14 cellular contexts compared by ENCODE assay signal in genomic region chr3:197600796-197601565, GRCh38. TPM values are rescaled to one million over a fixed set of nuclear protein-coding genes. Genes with fewer than 3 reads are reported as not detected.
DNase-seq lines count a peak whose midpoint lies in the region; ATAC-seq and TF ChIP-seq lines count a peak whose summit lies in the region.
"Had no signal": no experiment of that assay in that cellular context is flagged by ENCODE, and none has a peak within 500 bp of the region (broad histone marks: within the 10 kb centered on the region; RNA-seq: fewer than 3 reads in every experiment).

No MANE protein-coding gene starts in this region.

- POLR2A ChIA-PET in OCI-LY7 (lab: Charles Lee) = interaction anchor here (0.7 kb wide), 1 partner anchor 229 kb away, joined by 3 read pairs; no protein-coding TSS in a partner anchor

- CTCF ChIA-PET in OCI-LY7 (lab: Charles Lee; ENCODE audit: unreplicated experiment) = no interaction called here

- no peak overlapping the region for H3K27ac ChIP-seq in GM23338 (ENCODE audit: low read depth)
- H3K27ac ChIP-seq in SJSA1 = no peak overlapping the region
- H3K27ac ChIP-seq in OCI-LY7 (ENCODE audit: low read depth, low read length, poor library complexity, severe bottlenecking) = no peak overlapping the region

- H3K9me3 ChIP-seq in SJSA1 (replicated peaks) (no peaks in the 10 kb centered on the region), OCI-LY7 (ENCODE audit: low read length) (no peaks in the 10 kb centered on the region)
- H3K9me3 ChIP-seq: heart right ventricle had no signal

- no peak overlapping the region for H3K4me2 ChIP-seq in GM23338
- no peak overlapping the region for H3K4me2 ChIP-seq in OCI-LY7 (ENCODE audit: low read length)

- TF ChIP-seq CTCF in GM23338 (conservative IDR thresholded peaks at IDR 0.05; ENCODE audit: low read depth in 2 of 2) = no peak
- no peak for TF ChIP-seq CTCF in osteocyte (IDR thresholded peaks at IDR 0.05)
- TF ChIP-seq CTCF in OCI-LY7 (conservative IDR thresholded peaks at IDR 0.05; ENCODE audit: low read length) = no peak

- H3K27me3 ChIP-seq in GM23338 (ENCODE audit: insufficient read depth) (no peaks in the 10 kb centered on the region), SJSA1 (replicated peaks) (peaks cover 6% of the 10 kb centered on the region; the same call in 1 of the 2 replicates)
- H3K27me3 ChIP-seq: heart right ventricle had no signal

- H3K4me1 ChIP-seq in GM23338 (ENCODE audit: insufficient read depth) (peaks cover 4% of the 10 kb centered on the region), SJSA1 (replicated peaks) (peaks cover 11% of the 10 kb centered on the region), OCI-LY7 (ENCODE audit: insufficient read depth, low read length, poor library complexity, severe bottlenecking) (peaks cover 6% of the 10 kb centered on the region)

- H3K36me3 Mint-ChIP-seq in GM23338 (ENCODE audit: low read depth) (peaks cover 39% of the 10 kb centered on the region), osteocyte (ENCODE audit: unreplicated experiment) (peaks cover 7% of the 10 kb centered on the region)

- H3K4me1 Mint-ChIP-seq in GM23338 (peaks cover 6% of the 10 kb centered on the region), osteocyte (ENCODE audit: unreplicated experiment) (peaks cover 13% of the 10 kb centered on the region)

- no peak for DNase-seq in GM23338 (ENCODE audit: low spot score)
- peak; percentile 39 to 56 for DNase-seq in SJSA1 (ENCODE audit: low read depth in 1 of 2, low spot score in 2 of 2)
- DNase-seq in fibroblast of gingiva (ENCODE audit: low read depth) = peak; percentile 21
- peak; percentile 80 for DNase-seq in osteocyte (ENCODE audit: extremely low spot score, unreplicated experiment)
- no peak for DNase-seq in NK-92 (lab: John Stamatoyannopoulos, UW; ENCODE audit: unreplicated experiment)
- DNase-seq in amygdala (lab: John Stamatoyannopoulos, UW) = no peak
- DNase-seq in OCI-LY7 (ENCODE audit: low spot score) = no peak
- DNase-seq: activated CD4-positive, alpha-beta T cell treated with anti-CD3 and anti-CD28 coated beads, Interleukin-2, amount 50 U/mL, for 48 hours; anterior cingulate cortex; heart right ventricle; NCI-H2029 treated with DMSO at 0.1 percent for 48 hours; NCI-H524 treated with DMSO at 0.1 percent for 48 hours had no signal

- H3K9me3 Mint-ChIP-seq in GM23338 (peaks cover 21% of the 10 kb centered on the region), osteocyte (ENCODE audit: unreplicated experiment) (no peaks in the 10 kb centered on the region)
- H3K9me3 Mint-ChIP-seq: type B pancreatic cell had no signal

- H4K20me1 ChIP-seq in GM23338 (replicated peaks; ENCODE audit: insufficient read depth) = no peaks in the 10 kb centered on the region
- no peaks in the 10 kb centered on the region for H4K20me1 ChIP-seq in OCI-LY7 (ENCODE audit: insufficient read depth, low read length)

- ATAC-seq in GM23338 (no peak), GM21576 (IDR thresholded peaks at IDR 0.05; ENCODE audit: unreplicated experiment) (no peak)

- no peaks in the 10 kb centered on the region for H3K79me2 ChIP-seq in GM23338 (replicated peaks; ENCODE audit: insufficient read depth)
- no peaks in the 10 kb centered on the region for H3K79me2 ChIP-seq in OCI-LY7 (ENCODE audit: insufficient read depth, low read depth, low read length)

- H3K27ac Mint-ChIP-seq in GM23338 = peak overlapping the region; percentile 44; the same call in 1 of the 2 replicates
- H3K27ac Mint-ChIP-seq in osteocyte (ENCODE audit: unreplicated experiment) = no peak overlapping the region

- H3K4me3 Mint-ChIP-seq in GM23338 (no peak overlapping the region), osteocyte (ENCODE audit: unreplicated experiment) (no peak overlapping the region)
- H3K4me3 Mint-ChIP-seq: type B pancreatic cell had no signal

- no peak overlapping the region for H3K4me3 ChIP-seq in GM23338
- no peak overlapping the region for H3K4me3 ChIP-seq in SJSA1
- H3K4me3 ChIP-seq in OCI-LY7 (ENCODE audit: low read depth, low read length, poor library complexity, severe bottlenecking) = no peak overlapping the region
- H3K4me3 ChIP-seq: heart right ventricle had no signal

- intact Hi-C loops in OCI-LY7 (cut with micrococcal nuclease; ENCODE audit: unreplicated experiment) = no loop called here

- no peaks in the 10 kb centered on the region for H3F3A ChIP-seq in GM23338 (replicated peaks; ENCODE audit: low read depth)

- H3K27me3 Mint-ChIP-seq in GM23338 (ENCODE audit: insufficient read depth, low read depth, poor library complexity) (peaks cover 22% of the 10 kb centered on the region), osteocyte (ENCODE audit: unreplicated experiment) (no peaks in the 10 kb centered on the region)
- H3K27me3 Mint-ChIP-seq: type B pancreatic cell had no signal

- no TSS peak for BruUV-seq in OCI-LY7 (replicated peaks; lab: Mats Ljungman, UMichigan)

- H3K9me2 ChIP-seq in GM23338 (ENCODE audit: insufficient read depth) (no peaks in the 10 kb centered on the region), OCI-LY7 (ENCODE audit: insufficient read depth, low read length) (no peaks in the 10 kb centered on the region)

- H2AFZ ChIP-seq in GM23338 (no peak overlapping the region), OCI-LY7 (ENCODE audit: low read length) (no peak overlapping the region)

- H3K36me3 ChIP-seq in GM23338 (ENCODE audit: insufficient read depth) = no peaks in the 10 kb centered on the region
- peaks cover 5% of the 10 kb centered on the region; the same call in 1 of the 2 replicates for H3K36me3 ChIP-seq in SJSA1
- H3K36me3 ChIP-seq in OCI-LY7 (ENCODE audit: insufficient read depth, low read length) = no peaks in the 10 kb centered on the region

TF ChIP-seq in GM23338, 12 proteins besides CTCF, POLR2A, EP300 and RAD21 (continues in another document):
- TF ChIP-seq, protein P1, sequence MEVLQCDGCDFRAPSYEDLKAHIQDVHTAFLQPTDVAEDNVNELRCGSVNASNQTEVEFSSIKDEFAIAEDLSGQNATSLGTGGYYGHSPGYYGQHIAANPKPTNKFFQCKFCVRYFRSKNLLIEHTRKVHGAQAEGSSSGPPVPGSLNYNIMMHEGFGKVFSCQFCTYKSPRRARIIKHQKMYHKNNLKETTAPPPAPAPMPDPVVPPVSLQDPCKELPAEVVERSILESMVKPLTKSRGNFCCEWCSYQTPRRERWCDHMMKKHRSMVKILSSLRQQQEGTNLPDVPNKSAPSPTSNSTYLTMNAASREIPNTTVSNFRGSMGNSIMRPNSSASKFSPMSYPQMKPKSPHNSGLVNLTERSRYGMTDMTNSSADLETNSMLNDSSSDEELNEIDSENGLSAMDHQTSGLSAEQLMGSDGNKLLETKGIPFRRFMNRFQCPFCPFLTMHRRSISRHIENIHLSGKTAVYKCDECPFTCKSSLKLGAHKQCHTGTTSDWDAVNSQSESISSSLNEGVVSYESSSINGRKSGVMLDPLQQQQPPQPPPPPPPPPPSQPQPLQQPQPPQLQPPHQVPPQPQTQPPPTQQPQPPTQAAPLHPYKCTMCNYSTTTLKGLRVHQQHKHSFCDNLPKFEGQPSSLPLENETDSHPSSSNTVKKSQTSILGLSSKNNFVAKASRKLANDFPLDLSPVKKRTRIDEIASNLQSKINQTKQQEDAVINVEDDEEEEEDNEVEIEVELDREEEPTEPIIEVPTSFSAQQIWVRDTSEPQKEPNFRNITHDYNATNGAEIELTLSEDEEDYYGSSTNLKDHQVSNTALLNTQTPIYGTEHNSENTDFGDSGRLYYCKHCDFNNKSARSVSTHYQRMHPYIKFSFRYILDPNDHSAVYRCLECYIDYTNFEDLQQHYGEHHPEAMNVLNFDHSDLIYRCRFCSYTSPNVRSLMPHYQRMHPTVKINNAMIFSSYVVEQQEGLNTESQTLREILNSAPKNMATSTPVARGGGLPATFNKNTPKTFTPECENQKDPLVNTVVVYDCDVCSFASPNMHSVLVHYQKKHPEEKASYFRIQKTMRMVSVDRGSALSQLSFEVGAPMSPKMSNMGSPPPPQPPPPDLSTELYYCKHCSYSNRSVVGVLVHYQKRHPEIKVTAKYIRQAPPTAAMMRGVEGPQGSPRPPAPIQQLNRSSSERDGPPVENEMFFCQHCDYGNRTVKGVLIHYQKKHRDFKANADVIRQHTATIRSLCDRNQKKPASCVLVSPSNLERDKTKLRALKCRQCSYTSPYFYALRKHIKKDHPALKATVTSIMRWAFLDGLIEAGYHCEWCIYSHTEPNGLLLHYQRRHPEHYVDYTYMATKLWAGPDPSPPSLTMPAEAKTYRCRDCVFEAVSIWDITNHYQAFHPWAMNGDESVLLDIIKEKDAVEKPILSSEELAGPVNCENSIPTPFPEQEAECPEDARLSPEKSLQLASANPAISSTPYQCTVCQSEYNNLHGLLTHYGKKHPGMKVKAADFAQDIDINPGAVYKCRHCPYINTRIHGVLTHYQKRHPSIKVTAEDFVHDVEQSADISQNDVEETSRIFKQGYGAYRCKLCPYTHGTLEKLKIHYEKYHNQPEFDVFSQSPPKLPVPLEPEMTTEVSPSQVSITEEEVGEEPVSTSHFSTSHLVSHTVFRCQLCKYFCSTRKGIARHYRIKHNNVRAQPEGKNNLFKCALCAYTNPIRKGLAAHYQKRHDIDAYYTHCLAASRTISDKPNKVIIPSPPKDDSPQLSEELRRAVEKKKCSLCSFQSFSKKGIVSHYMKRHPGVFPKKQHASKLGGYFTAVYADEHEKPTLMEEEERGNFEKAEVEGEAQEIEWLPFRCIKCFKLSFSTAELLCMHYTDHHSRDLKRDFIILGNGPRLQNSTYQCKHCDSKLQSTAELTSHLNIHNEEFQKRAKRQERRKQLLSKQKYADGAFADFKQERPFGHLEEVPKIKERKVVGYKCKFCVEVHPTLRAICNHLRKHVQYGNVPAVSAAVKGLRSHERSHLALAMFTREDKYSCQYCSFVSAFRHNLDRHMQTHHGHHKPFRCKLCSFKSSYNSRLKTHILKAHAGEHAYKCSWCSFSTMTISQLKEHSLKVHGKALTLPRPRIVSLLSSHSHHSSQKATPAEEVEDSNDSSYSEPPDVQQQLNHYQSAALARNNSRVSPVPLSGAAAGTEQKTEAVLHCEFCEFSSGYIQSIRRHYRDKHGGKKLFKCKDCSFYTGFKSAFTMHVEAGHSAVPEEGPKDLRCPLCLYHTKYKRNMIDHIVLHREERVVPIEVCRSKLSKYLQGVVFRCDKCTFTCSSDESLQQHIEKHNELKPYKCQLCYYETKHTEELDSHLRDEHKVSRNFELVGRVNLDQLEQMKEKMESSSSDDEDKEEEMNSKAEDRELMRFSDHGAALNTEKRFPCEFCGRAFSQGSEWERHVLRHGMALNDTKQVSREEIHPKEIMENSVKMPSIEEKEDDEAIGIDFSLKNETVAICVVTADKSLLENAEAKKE (CRISPR knock-in tag; IDR thresholded peaks at IDR 0.05) = no peak

RNA-seq across cellular contexts. Expression of gene BDH1, which starts 45.2 kb away (rescaled TPM):
- 11.2 and 18.1 TPM in 2 replicates for total RNA-seq in GM23338 (2014; rRNA removed; shearing (Covaris generic))
- 17.1 and 19.3 TPM in 2 replicates for polyA plus RNA-seq in GM23338 (2016; fragmentation: Nextera tagmentation; extraction: Ambion mirVana)
- 7.9 and 20.0 TPM in 2 replicates for total RNA-seq in SJSA1 (2014; rRNA removed; shearing (Covaris generic))
- total RNA-seq in osteocyte (9.8 and 12.1 TPM in 2 replicates), OCI-LY7 (2022) (14.5 and 16.0 TPM in 2 replicates)
- total RNA-seq in OCI-LY7 (2014; rRNA removed; shearing (Covaris generic)) = 14.1 TPM in 2 replicates

Comparison
In these comparisons a context has a peak if more than half of its experiments do, and no peak if none do; other contexts are left out.
1. DNase-seq: peak in SJSA1 (2 of 2), fibroblast of gingiva (single experiment) and osteocyte (single experiment); none in GM23338 (single experiment), NK-92 (single experiment), amygdala (0 of 56) and OCI-LY7 (single experiment).